Comparison of ENCODE assay signal across 2 cellular contexts in genomic region chr4:83320548-83320947, GRCh38.
TF ChIP-seq lines count a peak whose summit lies in the region.

No MANE protein-coding gene starts in this region.

TF ChIP-seq in liver, 16 proteins besides CTCF, POLR2A, EP300 and RAD21:
- TF ChIP-seq JUND (IDR thresholded peaks at IDR 0.05) = no peak
- TF ChIP-seq, protein P1, sequence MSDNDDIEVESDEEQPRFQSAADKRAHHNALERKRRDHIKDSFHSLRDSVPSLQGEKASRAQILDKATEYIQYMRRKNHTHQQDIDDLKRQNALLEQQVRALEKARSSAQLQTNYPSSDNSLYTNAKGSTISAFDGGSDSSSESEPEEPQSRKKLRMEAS (IDR thresholded peaks at IDR 0.05) = peak; percentile 50
- TF ChIP-seq, protein P2, sequence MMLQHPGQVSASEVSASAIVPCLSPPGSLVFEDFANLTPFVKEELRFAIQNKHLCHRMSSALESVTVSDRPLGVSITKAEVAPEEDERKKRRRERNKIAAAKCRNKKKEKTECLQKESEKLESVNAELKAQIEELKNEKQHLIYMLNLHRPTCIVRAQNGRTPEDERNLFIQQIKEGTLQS (IDR thresholded peaks at IDR 0.05) = no peak

TF ChIP-seq in HepG2, 621 proteins besides CTCF, POLR2A, EP300 and RAD21:
- TF ChIP-seq KDM1A (CRISPR knock-in tag; IDR thresholded peaks at IDR 0.05) (no peak), FOXA1 (IDR thresholded peaks at IDR 0.05) (no peak), FOXA1 (CRISPR knock-in tag; IDR thresholded peaks at IDR 0.05) (no peak), ZFY (CRISPR knock-in tag; IDR thresholded peaks at IDR 0.05) (no peak), ZNF772 (CRISPR knock-in tag; IDR thresholded peaks at IDR 0.05) (no peak), KLF9 (CRISPR knock-in tag; IDR thresholded peaks at IDR 0.05; ENCODE audit: low read depth) (no peak), SALL1 (CRISPR knock-in tag; IDR thresholded peaks at IDR 0.05) (no peak), ZNF687 (CRISPR knock-in tag; IDR thresholded peaks at IDR 0.05) (no peak), CCAR2 (optimal IDR thresholded peaks at IDR 0.05; ENCODE audit: low read depth, low read length) (no peak), ZNF580 (CRISPR knock-in tag; IDR thresholded peaks at IDR 0.05; ENCODE audit: borderline replicate concordance, low read depth) (no peak), SMC3 (IDR thresholded peaks at IDR 0.05; ENCODE audit: low read length) (no peak), GZF1 (CRISPR knock-in tag; IDR thresholded peaks at IDR 0.05) (no peak)
TF ChIP-seq in HepG2: peak in this region for 0.
